ENCODE assay signal across 14 cellular contexts in the genomic region with DNA sequence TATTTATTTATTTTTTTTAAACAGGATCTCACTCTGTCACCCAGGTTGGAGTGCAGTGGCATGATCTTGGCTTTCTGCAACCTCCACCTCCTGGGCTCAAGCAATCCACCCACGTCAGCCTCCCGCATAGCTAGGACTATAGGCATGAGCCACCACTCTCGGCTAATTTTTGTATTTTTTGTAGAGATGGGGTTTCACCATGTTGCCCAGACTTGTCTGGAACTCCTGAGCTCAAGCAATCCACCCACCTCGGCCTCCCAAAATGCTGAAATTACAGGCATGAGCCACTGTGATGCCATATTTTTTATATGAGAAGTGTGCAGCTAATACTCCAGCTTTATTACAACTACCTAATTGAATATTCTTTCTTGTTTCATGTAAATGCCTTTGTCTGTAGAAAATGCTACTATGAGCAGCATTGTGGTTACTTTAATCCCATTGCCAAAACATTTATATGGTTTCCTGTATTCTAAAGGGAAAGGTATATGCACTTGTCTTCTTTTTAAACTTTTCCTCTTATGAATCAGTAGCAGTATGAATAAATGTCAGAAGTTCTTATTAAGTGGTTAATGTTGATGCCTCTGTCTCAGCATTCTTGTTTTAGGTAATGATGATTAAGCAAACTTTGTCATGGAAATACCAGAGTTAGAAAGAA.
"Had no signal": no experiment of that assay in that cellular context is flagged by ENCODE, and none has a peak within 500 bp of the region (broad histone marks: within the 10 kb centered on the region; RNA-seq: fewer than 3 reads in every experiment).

No MANE protein-coding gene starts in this region.

- H3K36me3 Mint-ChIP-seq: natural killer cell, T-cell had no signal

- ATAC-seq: effector memory CD8-positive, alpha-beta T cell; left ventricle myocardium superior; natural killer cell; T-cell had no signal

- H3K27ac Mint-ChIP-seq: activated T-helper 2 cell treated with anti-CD3 and anti-CD28 coated beads, Interferon-gamma antibody, Interleukin-2, Interleukin-4, amounts not matched to agents 10 μg/mL and 5 μg/mL and 100 μg/mL, durations not matched to agents 14 hours and 24 hours and 36 hours; effector memory CD8-positive, alpha-beta T cell; natural killer cell; T-cell had no signal

- H3K4me3 Mint-ChIP-seq: effector memory CD8-positive, alpha-beta T cell; natural killer cell; T-cell had no signal

- DNase-seq: aorta; dermis blood vessel endothelial cell; effector memory CD8-positive, alpha-beta T cell; foreskin melanocyte; kidney glomerular epithelial cell; left ventricle myocardium superior; mesendoderm; natural killer cell; SHP77; SK-N-SH; T-cell; T-helper 9 cell; tibial artery had no signal

- H3K9me3 Mint-ChIP-seq: activated T-helper 2 cell treated with anti-CD3 and anti-CD28 coated beads, Interferon-gamma antibody, Interleukin-2, Interleukin-4, amounts not matched to agents 10 μg/mL and 5 μg/mL and 100 μg/mL, durations not matched to agents 14 hours and 24 hours and 36 hours; effector memory CD8-positive, alpha-beta T cell; natural killer cell; T-cell had no signal

- H3K4me1 Mint-ChIP-seq: natural killer cell had no signal
